Comparison of ENCODE assay signal across 8 cellular contexts in the genomic region with DNA sequence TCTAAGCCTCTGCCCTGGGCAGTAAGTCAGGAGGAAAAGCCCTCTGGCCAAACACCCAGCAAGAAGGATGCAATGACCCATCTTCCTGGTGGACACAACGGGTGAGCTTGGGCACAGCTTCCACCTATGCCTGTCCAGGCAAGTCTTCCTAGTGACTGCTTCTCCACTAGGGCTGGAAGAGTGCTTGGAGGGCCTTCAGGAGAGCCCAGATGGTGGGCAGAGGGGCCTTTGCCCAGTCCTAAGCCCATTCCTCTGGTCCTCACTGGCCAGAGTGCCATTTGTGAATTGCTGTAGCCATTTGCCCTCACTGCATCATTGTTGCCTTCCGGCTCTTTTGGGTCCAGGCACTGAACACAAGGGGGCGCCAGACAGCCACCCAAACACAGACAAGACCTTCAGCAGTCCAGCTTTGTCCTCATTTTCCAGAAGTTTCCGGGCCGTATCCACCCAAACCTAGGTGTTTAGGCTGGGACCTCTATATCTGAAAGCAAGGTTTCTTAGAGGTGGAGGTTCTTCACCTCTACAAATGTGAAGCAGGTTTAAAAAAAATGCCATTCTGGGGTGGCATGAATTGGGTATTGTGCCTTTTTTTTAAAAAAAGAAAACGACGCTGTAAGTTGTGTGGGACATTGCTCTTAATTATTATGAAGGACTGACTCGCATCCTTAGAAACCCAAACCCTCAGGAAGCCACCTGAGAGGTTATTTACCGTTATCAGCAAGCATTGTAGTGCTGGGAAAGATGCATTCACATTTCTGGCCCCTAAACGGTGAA. TPM values are rescaled to one million over a fixed set of nuclear protein-coding genes. Genes with fewer than 3 reads are reported as not detected.
DNase-seq lines count a peak whose midpoint lies in the region; ATAC-seq, FAIRE-seq and TF ChIP-seq lines count a peak whose summit lies in the region.

No MANE protein-coding gene starts in this region.

- ATAC-seq in HG03571 (IDR thresholded peaks at IDR 0.05; ENCODE audit: unreplicated experiment): no peak

- H3K4me1 ChIP-seq in HEK293 (ENCODE audit: control insufficient read depth, insufficient read depth, low read length) (no peaks in the 10 kb centered on the region), keratinocyte (ENCODE audit: control insufficient read depth, extremely low read depth, insufficient read depth, low read length) (peaks cover 36% of the 10 kb centered on the region)

- H3K27ac ChIP-seq in HEK293 (ENCODE audit: extremely low read depth, low read depth, low read length) (no peak overlapping the region), keratinocyte (ENCODE audit: control insufficient read depth, insufficient read depth, low read length) (peak overlapping the region; percentile 33)

- dilution Hi-C loops in keratinocyte (cut with MboI; ENCODE audit: extremely low pct_ligation_motif_present, low sequenced_read_pairs): no loop called here

- DNase-seq in COR-L47 (lab: John Stamatoyannopoulos, UW) (peak; percentile 27), NCI-H2171 (lab: John Stamatoyannopoulos, UW) (peak; percentile 33), cardiac fibroblast (ENCODE audit: low read depth in 2 of 2) (peak; percentile 85 to 86), keratinocyte (ENCODE audit: low read depth, low spot score) (no peak)
- DNase-seq in activated CD4-positive, CD25-positive, alpha-beta regulatory T cell (lab: John Stamatoyannopoulos, UW): peak; percentile 49 to 66 (median 56)
- peak; percentile 71 for DNase-seq in stimulated activated CD4-positive, alpha-beta T cell treated with anti-CD3 and anti-CD28 coated beads, Interleukin-1b, Interleukin-23, amount 100 ng/mL, for 48 hours

- no peak overlapping the region for H3K4me3 ChIP-seq in HEK293 (ENCODE audit: low read depth, low read length)
- H3K4me3 ChIP-seq in cardiac fibroblast (replicated peaks in 1 of 2; ENCODE audit: low read depth in 2 of 2, low read length in 2 of 2): no peak overlapping the region
- no peak overlapping the region for H3K4me3 ChIP-seq in keratinocyte (ENCODE audit: control insufficient read depth in 2 of 3, extremely low read depth in 1 of 3, insufficient read depth in 2 of 3, low read depth in 1 of 3, low read length in 3 of 3)

- H3K9me3 ChIP-seq in HEK293 (ENCODE audit: control insufficient read depth, insufficient read depth, low read depth, low read length): no peaks in the 10 kb centered on the region
- no peaks in the 10 kb centered on the region for H3K9me3 ChIP-seq in keratinocyte (ENCODE audit: control insufficient read depth, low read depth, low read length)

- H2AFZ ChIP-seq in keratinocyte (ENCODE audit: control insufficient read depth, low read length): peak overlapping the region; percentile 82

- CTCF ChIA-PET in HEK293 (lab: Yijun Ruan, JAX): interaction anchor here (0.6 to 8.4 kb wide), 33 partner anchors 8 to 535 kb away, joined by 3 to 66 read pairs (median 4); no protein-coding TSS in a partner anchor

- peak; percentile 65 for TF ChIP-seq CTCF in HEK293 (tag by site-specific recombination; IDR thresholded peaks at IDR 0.05)
- peak; percentile 97 for TF ChIP-seq CTCF in cardiac fibroblast (IDR thresholded peaks at IDR 0.05; ENCODE audit: low read depth, low read length)
- TF ChIP-seq CTCF in keratinocyte (optimal IDR thresholded peaks at IDR 0.05 in 1 of 3, IDR thresholded peaks at IDR 0.05 in 1 of 3, conservative IDR thresholded peaks at IDR 0.05 in 1 of 3; ENCODE audit: extremely low read depth in 1 of 3, insufficient read depth in 2 of 3, low read length in 3 of 3): peak in 2 of 3 experiments; percentile 91 to 92

- peak; percentile 91 for FAIRE-seq in keratinocyte (lab: Jason Lieb, UNC)

- no peaks in the 10 kb centered on the region for H3K36me3 ChIP-seq in HEK293 (ENCODE audit: control insufficient read depth in 2 of 2, insufficient read depth in 1 of 2, low read length in 2 of 2)
- no peaks in the 10 kb centered on the region for H3K36me3 ChIP-seq in keratinocyte (ENCODE audit: control insufficient read depth in 2 of 2, extremely low read depth in 1 of 2, insufficient read depth in 2 of 2, low read length in 2 of 2)

- H3K4me2 ChIP-seq in keratinocyte (ENCODE audit: control insufficient read depth, extremely low read depth, insufficient read depth, low read depth, low read length): peak overlapping the region; percentile 35

- no peaks in the 10 kb centered on the region for H3K27me3 ChIP-seq in keratinocyte (ENCODE audit: control insufficient read depth, extremely low read depth, insufficient read depth, low read length)

- H4K20me1 ChIP-seq in keratinocyte (ENCODE audit: control insufficient read depth, extremely low read depth, insufficient read depth, low read length): no peaks in the 10 kb centered on the region

- H3K9me1 ChIP-seq in keratinocyte (ENCODE audit: control insufficient read depth, extremely low read depth, insufficient read depth, low read length): no peaks in the 10 kb centered on the region

- no peak overlapping the region for H3K9ac ChIP-seq in keratinocyte (ENCODE audit: control insufficient read depth, extremely low read depth, insufficient read depth, low read length)

- POLR2A ChIA-PET in HEK293 (lab: Yijun Ruan, JAX): no interaction called here

- H3K79me2 ChIP-seq in keratinocyte (ENCODE audit: control insufficient read depth, insufficient read depth, low read length): no peaks in the 10 kb centered on the region

TF ChIP-seq in HEK293, 187 proteins besides CTCF, POLR2A, EP300 and RAD21 (continues in another document):
- TF ChIP-seq ZNF175 (tag by site-specific recombination; IDR thresholded peaks at IDR 0.05) (no peak), PRDM1 (tag by site-specific recombination; IDR thresholded peaks at IDR 0.05) (no peak), ZNF623 (tag by site-specific recombination; IDR thresholded peaks at IDR 0.05) (no peak), ZNF16 (tag by site-specific recombination; IDR thresholded peaks at IDR 0.05; ENCODE audit: low read depth) (no peak), ZNF248 (tag by site-specific recombination; IDR thresholded peaks at IDR 0.05) (no peak), ZNF24 (tag by site-specific recombination; IDR thresholded peaks at IDR 0.05) (peak; percentile 75), ZNF155 (tag by site-specific recombination; IDR thresholded peaks at IDR 0.05) (no peak)
- TF ChIP-seq, protein P1, sequence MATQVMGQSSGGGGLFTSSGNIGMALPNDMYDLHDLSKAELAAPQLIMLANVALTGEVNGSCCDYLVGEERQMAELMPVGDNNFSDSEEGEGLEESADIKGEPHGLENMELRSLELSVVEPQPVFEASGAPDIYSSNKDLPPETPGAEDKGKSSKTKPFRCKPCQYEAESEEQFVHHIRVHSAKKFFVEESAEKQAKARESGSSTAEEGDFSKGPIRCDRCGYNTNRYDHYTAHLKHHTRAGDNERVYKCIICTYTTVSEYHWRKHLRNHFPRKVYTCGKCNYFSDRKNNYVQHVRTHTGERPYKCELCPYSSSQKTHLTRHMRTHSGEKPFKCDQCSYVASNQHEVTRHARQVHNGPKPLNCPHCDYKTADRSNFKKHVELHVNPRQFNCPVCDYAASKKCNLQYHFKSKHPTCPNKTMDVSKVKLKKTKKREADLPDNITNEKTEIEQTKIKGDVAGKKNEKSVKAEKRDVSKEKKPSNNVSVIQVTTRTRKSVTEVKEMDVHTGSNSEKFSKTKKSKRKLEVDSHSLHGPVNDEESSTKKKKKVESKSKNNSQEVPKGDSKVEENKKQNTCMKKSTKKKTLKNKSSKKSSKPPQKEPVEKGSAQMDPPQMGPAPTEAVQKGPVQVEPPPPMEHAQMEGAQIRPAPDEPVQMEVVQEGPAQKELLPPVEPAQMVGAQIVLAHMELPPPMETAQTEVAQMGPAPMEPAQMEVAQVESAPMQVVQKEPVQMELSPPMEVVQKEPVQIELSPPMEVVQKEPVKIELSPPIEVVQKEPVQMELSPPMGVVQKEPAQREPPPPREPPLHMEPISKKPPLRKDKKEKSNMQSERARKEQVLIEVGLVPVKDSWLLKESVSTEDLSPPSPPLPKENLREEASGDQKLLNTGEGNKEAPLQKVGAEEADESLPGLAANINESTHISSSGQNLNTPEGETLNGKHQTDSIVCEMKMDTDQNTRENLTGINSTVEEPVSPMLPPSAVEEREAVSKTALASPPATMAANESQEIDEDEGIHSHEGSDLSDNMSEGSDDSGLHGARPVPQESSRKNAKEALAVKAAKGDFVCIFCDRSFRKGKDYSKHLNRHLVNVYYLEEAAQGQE (tag by site-specific recombination; IDR thresholded peaks at IDR 0.05): no peak
- TF ChIP-seq, protein P2, sequence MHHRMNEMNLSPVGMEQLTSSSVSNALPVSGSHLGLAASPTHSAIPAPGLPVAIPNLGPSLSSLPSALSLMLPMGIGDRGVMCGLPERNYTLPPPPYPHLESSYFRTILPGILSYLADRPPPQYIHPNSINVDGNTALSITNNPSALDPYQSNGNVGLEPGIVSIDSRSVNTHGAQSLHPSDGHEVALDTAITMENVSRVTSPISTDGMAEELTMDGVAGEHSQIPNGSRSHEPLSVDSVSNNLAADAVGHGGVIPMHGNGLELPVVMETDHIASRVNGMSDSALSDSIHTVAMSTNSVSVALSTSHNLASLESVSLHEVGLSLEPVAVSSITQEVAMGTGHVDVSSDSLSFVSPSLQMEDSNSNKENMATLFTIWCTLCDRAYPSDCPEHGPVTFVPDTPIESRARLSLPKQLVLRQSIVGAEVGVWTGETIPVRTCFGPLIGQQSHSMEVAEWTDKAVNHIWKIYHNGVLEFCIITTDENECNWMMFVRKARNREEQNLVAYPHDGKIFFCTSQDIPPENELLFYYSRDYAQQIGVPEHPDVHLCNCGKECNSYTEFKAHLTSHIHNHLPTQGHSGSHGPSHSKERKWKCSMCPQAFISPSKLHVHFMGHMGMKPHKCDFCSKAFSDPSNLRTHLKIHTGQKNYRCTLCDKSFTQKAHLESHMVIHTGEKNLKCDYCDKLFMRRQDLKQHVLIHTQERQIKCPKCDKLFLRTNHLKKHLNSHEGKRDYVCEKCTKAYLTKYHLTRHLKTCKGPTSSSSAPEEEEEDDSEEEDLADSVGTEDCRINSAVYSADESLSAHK (tag by site-specific recombination; IDR thresholded peaks at IDR 0.05): no peak

RNA-seq across cellular contexts. Expression of a gene that starts 29.5 kb away (rescaled TPM):
- polyA plus RNA-seq in keratinocyte: 3.4 to 5.9 TPM (median 4.4 TPM) in 3 replicates
- 3.4 TPM for polyA plus RNA-seq in keratinocyte (2011; ENCODE audit: low read depth)
- 5.5 and 7.0 TPM in 2 replicates for polyA plus RNA-seq in keratinocyte (2011; cell fraction: cytosol; rRNA removed)
- polyA plus RNA-seq in keratinocyte (2011; cell fraction: nucleus; rRNA removed): 7.3 and 7.6 TPM in 2 replicates
- 8.2 and 8.9 TPM in 2 replicates for polyA plus RNA-seq in keratinocyte (2012; ENCODE audit: low replicate concordance)
- polyA minus RNA-seq in keratinocyte: 5.7 to 8.2 TPM (median 6.8 TPM) in 3 replicates
- 2.1 TPM for polyA minus RNA-seq in keratinocyte (2011; cell fraction: cytosol; rRNA and poly(A)+ RNA removed)
- polyA minus RNA-seq in keratinocyte (2011; cell fraction: nucleus; rRNA and poly(A)+ RNA removed): 5.5 and 6.1 TPM in 2 replicates
